Comparison of ENCODE assay signal across 15 cellular contexts in the genomic region with DNA sequence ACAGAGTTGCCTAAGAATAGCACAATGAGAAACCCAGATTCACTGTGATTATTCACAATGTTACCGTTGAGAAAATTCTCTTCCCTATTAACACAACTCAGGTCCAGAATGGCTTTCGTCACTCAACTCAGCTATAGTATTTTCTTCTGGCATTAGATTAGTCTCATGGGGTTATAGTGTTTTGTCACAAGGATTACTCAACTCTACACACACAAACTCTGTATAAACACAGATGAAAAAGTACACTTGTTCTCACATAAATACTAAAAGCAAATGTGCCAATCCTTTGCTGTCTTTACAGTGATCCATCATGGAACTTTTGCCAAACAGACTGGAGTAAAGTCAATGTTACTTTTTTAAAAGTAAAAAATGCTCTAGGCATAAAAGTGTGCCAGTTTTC.
"Had no signal": no experiment of that assay in that cellular context is flagged by ENCODE, and none has a peak within 500 bp of the region (broad histone marks: within the 10 kb centered on the region; RNA-seq: fewer than 3 reads in every experiment).

No MANE protein-coding gene starts in this region.

- H3K4me3 ChIP-seq: cardiac muscle cell, coronary artery, pancreas, stomach, thyroid gland, uterus had no signal

- ATAC-seq: activated CD8-positive, alpha-beta T cell treated with anti-CD3 and anti-CD28 coated beads for 36 hours; pancreas had no signal

- DNase-seq: activated CD4-positive, alpha-beta T cell treated with anti-CD3 and anti-CD28 coated beads for 4 hours; activated CD8-positive, alpha-beta memory T cell treated with anti-CD3 and anti-CD28 coated beads, Interleukin-2, amount 50 U/mL, for 4 hours; activated CD8-positive, alpha-beta T cell treated with anti-CD3 and anti-CD28 coated beads for 36 hours; activated naive CD8-positive, alpha-beta T cell treated with anti-CD3 and anti-CD28 coated beads, Interleukin-2, amount 10 ng/mL, durations not matched to agents 7 days and 5 days; effector memory CD4-positive, alpha-beta T cell; kidney; pancreas; retina; small intestine; stomach; thyroid gland; uterus had no signal

- H3K4me1 Mint-ChIP-seq: activated naive CD8-positive, alpha-beta T cell treated with anti-CD3 and anti-CD28 coated beads, Interleukin-2, amount 10 ng/mL, durations not matched to agents 7 days and 5 days had no signal

- H3K27ac Mint-ChIP-seq: activated CD8-positive, alpha-beta T cell treated with anti-CD3 and anti-CD28 coated beads for 36 hours; activated naive CD8-positive, alpha-beta T cell treated with anti-CD3 and anti-CD28 coated beads, Interleukin-2, amount 10 ng/mL, durations not matched to agents 7 days and 5 days had no signal

- H3K27me3 Mint-ChIP-seq: activated naive CD8-positive, alpha-beta T cell treated with anti-CD3 and anti-CD28 coated beads, Interleukin-2, amount 10 ng/mL, durations not matched to agents 7 days and 5 days had no signal

- H3K36me3 Mint-ChIP-seq: activated naive CD8-positive, alpha-beta T cell treated with anti-CD3 and anti-CD28 coated beads, Interleukin-2, amount 10 ng/mL, durations not matched to agents 7 days and 5 days had no signal

- H3K4me3 Mint-ChIP-seq: activated CD8-positive, alpha-beta T cell treated with anti-CD3 and anti-CD28 coated beads for 36 hours; activated naive CD8-positive, alpha-beta T cell treated with anti-CD3 and anti-CD28 coated beads, Interleukin-2, amount 10 ng/mL, durations not matched to agents 7 days and 5 days; neural crest cell had no signal
